ENCODE assay signal across 8 cellular contexts in genomic region chr5:169805527-169805934, GRCh38.
DNase-seq lines count a peak whose midpoint lies in the region; ATAC-seq lines count a peak whose summit lies in the region.

No MANE protein-coding gene starts in this region.

- ATAC-seq in HG03095 (IDR thresholded peaks at IDR 0.05; ENCODE audit: unreplicated experiment) = peak; percentile 76

- DNase-seq in activated T-cell treated with anti-CD3 and anti-CD28 coated beads for 24 hours (ENCODE audit: low read depth) = peak; percentile 49
- DNase-seq in activated T-cell treated with anti-CD3 and anti-CD28 coated beads, Interleukin-2, amount 50 U/mL, for 1 hour = no peak
- peak; percentile 55 for DNase-seq in activated T-cell treated with anti-CD3 and anti-CD28 coated beads for 48 hours (ENCODE audit: low read depth)
- peak; percentile 47 to 68 for DNase-seq in stimulated activated CD4-positive, alpha-beta T cell treated with anti-CD3 and anti-CD28 coated beads, Interleukin-15, amount 100 ng/mL, for 48 hours (ENCODE audit: low read depth in 2 of 2)
- DNase-seq in NCI-H1092 treated with DMSO at 0.1 percent for 48 hours (lab: John Stamatoyannopoulos, UW) = no peak
- no peak for DNase-seq in SKM-1 (lab: John Stamatoyannopoulos, UW; ENCODE audit: unreplicated experiment)
- DNase-seq in inferior parietal cortex (ENCODE audit: extremely low spot score) = no peak

Comparison
In these comparisons a context has a peak if more than half of its experiments do, and no peak if none do; other contexts are left out.
1. DNase-seq: peak in activated T-cell treated with anti-CD3 and anti-CD28 coated beads for 24 hours (single experiment), activated T-cell treated with anti-CD3 and anti-CD28 coated beads for 48 hours (single experiment) and stimulated activated CD4-positive, alpha-beta T cell treated with anti-CD3 and anti-CD28 coated beads, Interleukin-15, amount 100 ng/mL, for 48 hours (2 of 2); none in activated T-cell treated with anti-CD3 and anti-CD28 coated beads, Interleukin-2, amount 50 U/mL, for 1 hour (single experiment), NCI-H1092 treated with DMSO at 0.1 percent for 48 hours (single experiment), SKM-1 (single experiment) and inferior parietal cortex (single experiment).